ENCODE assay signal across 1 cellular context in the genomic region with DNA sequence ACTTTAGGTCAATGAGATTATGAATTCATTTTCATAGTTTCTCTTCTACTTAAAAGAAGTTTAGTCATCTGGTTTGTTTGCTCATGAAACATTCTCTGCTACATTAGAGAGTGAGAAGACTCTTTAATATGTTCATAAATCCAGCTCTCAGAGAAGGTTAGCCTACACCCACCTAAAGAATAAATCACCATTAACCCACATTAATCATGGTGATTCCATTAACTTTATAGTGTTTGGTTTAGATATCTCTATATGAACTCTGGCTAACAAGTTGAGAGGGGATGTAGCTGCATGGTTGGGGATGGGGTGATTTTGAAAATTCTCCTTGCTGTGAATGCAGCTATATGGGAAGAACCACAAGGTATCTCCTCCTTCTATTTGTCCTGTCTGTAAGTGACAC.
TF ChIP-seq lines count a peak whose summit lies in the region.

No MANE protein-coding gene starts in this region.

TF ChIP-seq in H1, 55 proteins besides CTCF, POLR2A, EP300 and RAD21:
- no peak for TF ChIP-seq RNF2 (IDR thresholded peaks at IDR 0.05; ENCODE audit: borderline replicate concordance, low read depth, low read length, missing control alignments, poor library complexity, severe bottlenecking)
- no peak for TF ChIP-seq BACH1 (IDR thresholded peaks at IDR 0.05; ENCODE audit: low read length)
- TF ChIP-seq SAP30 (IDR thresholded peaks at IDR 0.05; ENCODE audit: insufficient read depth, insufficient replicate concordance, low read length), result no peak
- TF ChIP-seq KDM4A (IDR thresholded peaks at IDR 0.05; ENCODE audit: low read depth, low read length, severe bottlenecking), result no peak
- TF ChIP-seq SP4 (IDR thresholded peaks at IDR 0.05; ENCODE audit: low read length), result no peak
- no peak for TF ChIP-seq TAF7 (optimal IDR thresholded peaks at IDR 0.05; ENCODE audit: borderline replicate concordance, low read depth, low read length)
